In the genomic region with DNA sequence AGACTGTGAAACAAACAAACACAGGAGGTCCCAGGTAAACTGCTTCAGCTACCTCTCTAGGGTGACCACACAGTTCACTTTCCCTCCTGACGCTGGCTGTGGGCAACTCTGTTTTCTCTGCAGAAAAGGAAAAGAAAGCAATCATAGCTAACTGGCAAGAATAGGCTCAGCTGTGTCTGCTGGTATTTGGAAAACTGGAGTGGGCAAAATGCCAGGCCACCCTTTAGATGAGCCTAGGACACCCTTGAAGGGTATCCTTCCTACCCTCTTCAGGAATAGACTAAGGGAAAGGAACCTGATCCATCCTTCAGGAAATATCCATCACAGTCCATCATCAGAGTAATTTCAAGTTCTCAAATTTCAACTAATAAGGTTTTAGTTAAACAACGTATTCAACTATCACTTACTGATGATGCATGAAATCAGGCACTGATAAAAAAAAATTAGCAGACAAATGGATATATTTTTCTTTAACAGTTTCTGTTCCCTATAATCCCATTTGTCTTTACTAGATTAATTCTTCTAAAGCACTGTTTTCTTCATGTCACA, we compare ENCODE assay signal across 1 cellular context.
TF ChIP-seq lines count a peak whose summit lies in the region.

No MANE protein-coding gene starts in this region.

TF ChIP-seq in A549, 52 proteins besides CTCF, POLR2A, EP300 and RAD21 (continued from another document):
- TF ChIP-seq KDM5A (IDR thresholded peaks at IDR 0.05) (no peak), HOXA7 (CRISPR knock-in tag; IDR thresholded peaks at IDR 0.05) (no peak)
